8 cellular contexts compared by ENCODE assay signal in the genomic region with DNA sequence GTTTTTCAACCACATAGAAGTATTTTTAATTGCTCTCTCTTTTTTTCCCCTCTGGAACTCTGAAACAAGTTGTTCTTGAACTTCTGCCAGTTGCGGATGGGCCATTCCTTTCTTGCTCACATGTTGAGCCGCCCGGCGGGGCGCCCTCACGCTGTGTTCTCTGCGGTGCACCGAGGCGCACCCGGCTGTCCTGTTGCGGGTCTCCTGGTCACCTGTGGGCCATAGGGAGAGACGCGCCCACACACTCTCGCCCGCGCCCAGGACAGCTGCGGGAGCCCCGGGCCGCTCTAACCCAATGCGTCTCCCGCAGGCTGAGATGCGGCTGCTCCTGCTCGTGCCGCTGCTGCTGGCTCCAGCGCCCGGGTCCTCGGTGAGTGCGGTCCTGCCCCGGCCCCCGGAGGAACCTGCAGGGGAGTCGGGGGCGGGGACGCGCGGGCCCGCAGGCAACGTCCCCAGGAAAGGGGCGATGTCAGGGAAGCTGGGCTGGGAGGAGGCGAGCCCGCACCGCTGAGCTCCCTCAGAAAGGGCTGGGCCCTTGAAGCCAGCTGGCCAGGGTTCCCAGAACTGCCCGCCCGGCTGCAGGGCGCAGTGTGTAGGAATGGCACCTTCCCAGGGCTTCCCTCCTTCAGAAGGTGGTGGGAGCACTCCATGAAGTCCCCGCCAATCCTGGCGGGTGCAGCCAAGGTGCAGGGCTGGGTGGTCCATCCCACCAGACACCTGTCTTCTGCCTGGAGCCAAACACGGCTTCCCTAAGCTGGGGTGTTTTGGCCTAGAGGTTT. TPM values are rescaled to one million over a fixed set of nuclear protein-coding genes. Genes with fewer than 3 reads are reported as not detected.
DNase-seq lines count a peak whose midpoint lies in the region; ATAC-seq and TF ChIP-seq lines count a peak whose summit lies in the region.

No MANE protein-coding gene starts in this region.

- H3K9ac ChIP-seq in NT2/D1 (ENCODE audit: insufficient read length, low read depth) (peak overlapping the region; percentile 50), muscle layer of colon (ENCODE audit: low read length) (no peak overlapping the region)

- H3K4me3 ChIP-seq in ACC112 (ENCODE audit: low read depth, low read length): peak overlapping the region; percentile 77
- peak overlapping the region; percentile 18 for H3K4me3 ChIP-seq in NT2/D1 (ENCODE audit: insufficient read length, low read depth)
- H3K4me3 ChIP-seq in esophagus squamous epithelium: peak overlapping the region; percentile 26 to 75 (median 55)
- peak overlapping the region; percentile 26 to 43 for H3K4me3 ChIP-seq in muscle layer of colon (ENCODE audit: low read depth in 1 of 2, low read length in 2 of 2)

- 13 to 17% methylated on average over 6 to 9 of the region's 47 CpGs for WGBS in esophagus squamous epithelium, 2 donors

- TF ChIP-seq POLR2A in esophagus squamous epithelium (IDR thresholded peaks at IDR 0.05): no peak

- no peaks in the 10 kb centered on the region for H3K79me2 ChIP-seq in ACC112 (ENCODE audit: control insufficient read depth, insufficient read depth, low read length, unreplicated experiment)

- TF ChIP-seq CTCF in esophagus squamous epithelium (IDR thresholded peaks at IDR 0.05): no peak

- H3K27me3 ChIP-seq in ACC112 (ENCODE audit: insufficient read depth, low read length) (peaks cover 17% of the 10 kb centered on the region), NT2/D1 (ENCODE audit: insufficient read depth, insufficient read length) (peaks cover 54% of the 10 kb centered on the region), esophagus squamous epithelium (peaks cover 0 to 66% (median 0%) of the 10 kb centered on the region in 4 donors), muscle layer of colon (ENCODE audit: control insufficient read depth in 1 of 2, insufficient read depth in 2 of 2, low read length in 2 of 2) (peaks cover 16 to 29% of the 10 kb centered on the region in 2 donors)

- intact Hi-C loops in esophagus squamous epithelium (cut with DNase I): no loop called here

- DNase-seq in NT2/D1 (ENCODE audit: low read depth, low spot score) (no peak), esophagus squamous epithelium (lab: John Stamatoyannopoulos, UW) (no peak), SKM-1 treated with dmso at 0.1 percent for 144 hours (lab: John Stamatoyannopoulos, UW; ENCODE audit: unreplicated experiment) (no peak)
- no peak for DNase-seq in effector CD4-positive, alpha-beta T cell
- no peak for DNase-seq in stimulated activated CD4-positive, alpha-beta T cell treated with anti-CD3 and anti-CD28 coated beads, Interleukin-2, amount 100 ng/mL, for 24 hours

- H3K27ac ChIP-seq in ACC112 (ENCODE audit: low read depth, low read length): no peak overlapping the region
- H3K27ac ChIP-seq in esophagus squamous epithelium: peak overlapping the region in 3 of 4 donors; percentile 36 to 80 (median 36)
- H3K27ac ChIP-seq in muscle layer of colon (ENCODE audit: low read depth, low read length): no peak overlapping the region

- H3K4me1 ChIP-seq in ACC112 (ENCODE audit: control insufficient read depth, insufficient read depth, low read length, unreplicated experiment): peaks cover 31% of the 10 kb centered on the region
- H3K4me1 ChIP-seq in NT2/D1 (ENCODE audit: insufficient read depth, insufficient read length): peaks cover 26% of the 10 kb centered on the region
- peaks cover 50 to 68% (median 53%) of the 10 kb centered on the region in 3 donors for H3K4me1 ChIP-seq in esophagus squamous epithelium
- H3K4me1 ChIP-seq in muscle layer of colon (ENCODE audit: insufficient read depth, low read length): peaks cover 14% of the 10 kb centered on the region

- no peak overlapping the region for H2AFZ ChIP-seq in ACC112 (ENCODE audit: low read length, unreplicated experiment)

- H3K36me3 ChIP-seq in ACC112 (ENCODE audit: insufficient read depth, low read length): no peaks in the 10 kb centered on the region
- no peaks in the 10 kb centered on the region for H3K36me3 ChIP-seq in NT2/D1 (ENCODE audit: insufficient read depth, insufficient read length, low read length)
- H3K36me3 ChIP-seq in esophagus squamous epithelium: no peaks in the 10 kb centered on the region
- no peaks in the 10 kb centered on the region for H3K36me3 ChIP-seq in muscle layer of colon (ENCODE audit: insufficient read depth, low read length)

- H3K9me3 ChIP-seq in NT2/D1 (ENCODE audit: insufficient read depth, low read length) (no peaks in the 10 kb centered on the region), esophagus squamous epithelium (no peaks in the 10 kb centered on the region), muscle layer of colon (ENCODE audit: low read length) (no peaks in the 10 kb centered on the region)

- no peak for ATAC-seq in GM21526 (IDR thresholded peaks at IDR 0.05; ENCODE audit: low FRiP score, unreplicated experiment)

RNA-seq across cellular contexts. Expression of gene PAPLN, which starts 2.3 kb away (rescaled TPM):
- 10 to 100 TPM in 1 of 4 donors, 1 to 10 TPM in 3; 2.2 to 12.6 (median 5.4) TPM for total RNA-seq in esophagus squamous epithelium

Comparison
In these comparisons a context has a peak if more than half of its experiments do, and no peak if none do; other contexts are left out.
1. H3K27ac ChIP-seq: peak in esophagus squamous epithelium (3 of 4); none in ACC112 (single experiment) and muscle layer of colon (single experiment).
2. H3K4me3 ChIP-seq: peak in every context shown above with its lines; median percentile 77 in ACC112; 55 in esophagus squamous epithelium; 34 in muscle layer of colon; 18 in NT2/D1.